ENCODE assay signal across 8 cellular contexts in genomic region chr12:121240484-121241202, GRCh38. TPM values are rescaled to one million over a fixed set of nuclear protein-coding genes. Genes with fewer than 3 reads are reported as not detected.
DNase-seq lines count a peak whose midpoint lies in the region; ATAC-seq and TF ChIP-seq lines count a peak whose summit lies in the region.

No MANE protein-coding gene starts in this region.

- H3K27ac ChIP-seq in Peyer's patch (peak overlapping the region; percentile 61 to 76 (median 70)), right atrium auricular region (peak overlapping the region in 1 of 2 donors; percentile 65)

- TF ChIP-seq POLR2A in Peyer's patch (IDR thresholded peaks at IDR 0.05): no peak

- peak overlapping the region; percentile 9 to 38 (median 18) for H3K4me3 ChIP-seq in Peyer's patch
- H3K4me3 ChIP-seq in right atrium auricular region: peak overlapping the region in 1 of 2 donors; percentile 37

- DNase-seq in Peyer's patch (peak; percentile 68 to 92 (median 79)), right atrium auricular region (ENCODE audit: low spot score) (peak; percentile 79), SHP77 treated with DMSO at 0.1 percent for 48 hours (lab: John Stamatoyannopoulos, UW) (no peak)
- DNase-seq in activated effector memory CD4-positive, alpha-beta T cell treated with anti-CD3 and anti-CD28 coated beads, Interleukin-2, amount 50 U/mL, for 16 hours: peak; percentile 96
- peak; percentile 73 to 86 for DNase-seq in stimulated activated CD4-positive, alpha-beta T cell treated with anti-CD3 and anti-CD28 coated beads, Interleukin-15, amount 100 ng/mL, for 1 hour (ENCODE audit: low read depth in 1 of 2, low spot score in 1 of 2)

- peaks cover 0 to 50% (median 0%) of the 10 kb centered on the region in 3 donors for H3K36me3 ChIP-seq in Peyer's patch
- H3K36me3 ChIP-seq in right atrium auricular region: peaks cover 6% of the 10 kb centered on the region

- ATAC-seq in HG02763 (IDR thresholded peaks at IDR 0.05; ENCODE audit: unreplicated experiment): no peak
- ATAC-seq in HG02981 (IDR thresholded peaks at IDR 0.05; ENCODE audit: unreplicated experiment): no peak
- no peak for ATAC-seq in GM21529 (IDR thresholded peaks at IDR 0.05; ENCODE audit: unreplicated experiment)

- H3K27me3 ChIP-seq in Peyer's patch (no peaks in the 10 kb centered on the region), right atrium auricular region (no peaks in the 10 kb centered on the region)

- TF ChIP-seq CTCF in Peyer's patch (IDR thresholded peaks at IDR 0.05): no peak
- no peak for TF ChIP-seq CTCF in right atrium auricular region (IDR thresholded peaks at IDR 0.05)

- H3K4me1 ChIP-seq in Peyer's patch (peaks cover 0 to 33% (median 10%) of the 10 kb centered on the region in 4 donors), right atrium auricular region (peaks cover 0 to 9% of the 10 kb centered on the region in 2 donors)

- no peaks in the 10 kb centered on the region for H3K9me3 ChIP-seq in Peyer's patch
- H3K9me3 ChIP-seq in right atrium auricular region: no peaks in the 10 kb centered on the region

RNA-seq across cellular contexts. Expression of gene P2RX4, which starts 30.7 kb away (rescaled TPM):
- 100 to 1,000 TPM in 3 of 4 donors, 10 to 100 TPM in 1; 42.9 to 248 (median 154) TPM for total RNA-seq in Peyer's patch
- 10 to 100 TPM; 21.8 to 21.9 TPM for total RNA-seq in right atrium auricular region

RNA-seq across cellular contexts. Expression of gene CAMKK2, which starts 55.9 kb away (rescaled TPM):
- total RNA-seq in Peyer's patch (10 to 100 TPM; 23.1 to 92.4 (median 59.9) TPM), right atrium auricular region (10 to 100 TPM; 14.4 to 16.9 TPM)
